9 cellular contexts compared by ENCODE assay signal in the genomic region with DNA sequence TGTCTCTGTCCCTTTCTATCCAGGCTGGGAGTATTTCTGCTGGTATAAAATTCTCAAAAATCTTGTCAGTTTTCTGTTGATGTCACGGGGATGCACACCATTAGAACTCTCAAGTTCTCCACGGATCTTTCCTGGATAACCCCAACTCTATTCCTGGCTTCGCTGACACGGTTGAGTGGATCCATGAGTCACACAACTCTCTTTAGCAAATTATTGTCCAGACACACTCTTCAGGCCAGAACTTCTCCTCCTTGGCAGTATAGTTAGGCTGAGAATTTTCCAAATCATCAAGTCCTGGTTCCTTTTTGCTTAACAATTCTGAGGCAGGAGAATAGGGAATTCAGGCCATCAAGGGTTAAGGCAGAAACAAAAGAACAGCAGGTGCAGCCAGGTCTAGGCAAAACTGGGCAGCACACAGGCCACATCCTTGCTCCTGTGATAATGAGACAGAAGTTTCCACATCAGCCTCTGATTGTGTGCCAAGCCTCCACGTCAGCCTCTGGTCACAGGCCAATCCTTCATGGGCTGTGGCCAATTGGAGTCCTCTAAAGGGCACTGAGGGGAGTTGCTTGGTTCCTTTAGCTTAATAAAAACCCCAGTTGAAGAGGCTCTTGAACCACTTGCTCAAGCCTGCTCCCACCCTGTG. TPM values are rescaled to one million over a fixed set of nuclear protein-coding genes. Genes with fewer than 3 reads are reported as not detected.
DNase-seq lines count a peak whose midpoint lies in the region; ATAC-seq and TF ChIP-seq lines count a peak whose summit lies in the region.
"Had no signal": no experiment of that assay in that cellular context is flagged by ENCODE, and none has a peak within 500 bp of the region (broad histone marks: within the 10 kb centered on the region; RNA-seq: fewer than 3 reads in every experiment).

No MANE protein-coding gene starts in this region.

- TF ChIP-seq CTCF in lung (IDR thresholded peaks at IDR 0.05; ENCODE audit: control extremely low read depth, extremely low read depth) (no peak), WERI-Rb-1 (IDR thresholded peaks at IDR 0.05; ENCODE audit: low read depth, low read length) (no peak)

- WGBS in lung, 2 donors = 40 to 53% methylated on average over 5 of the region's 5 CpGs

- H3K4me1 ChIP-seq in lung (ENCODE audit: control insufficient read depth in 2 of 2, insufficient read depth in 2 of 2, low read length in 2 of 2) = peaks cover 0 to 8% of the 10 kb centered on the region in 2 donors

- H3K36me3 ChIP-seq in lung (ENCODE audit: control insufficient read depth in 2 of 2, insufficient read depth in 2 of 2, low read length in 2 of 2) (no peaks in the 10 kb centered on the region), WERI-Rb-1 (no peaks in the 10 kb centered on the region)

- H3K27me3 ChIP-seq in lung (ENCODE audit: control insufficient read depth, insufficient read depth) = no peaks in the 10 kb centered on the region
- H3K27me3 ChIP-seq in WERI-Rb-1 (ENCODE audit: insufficient read depth, low read depth, severe bottlenecking) = no peaks in the 10 kb centered on the region

- H3K9me3 ChIP-seq in lung (ENCODE audit: control insufficient read depth in 2 of 2, insufficient read depth in 1 of 2, low read length in 1 of 2) (no peaks in the 10 kb centered on the region), WERI-Rb-1 (ENCODE audit: severe bottlenecking) (no peaks in the 10 kb centered on the region)

- ATAC-seq in lung (ENCODE audit: insufficient read depth, low FRiP score) = peak; percentile 61
- no peak for ATAC-seq in HG03439 (IDR thresholded peaks at IDR 0.05; ENCODE audit: unreplicated experiment)

- DNase-seq in ELR (ENCODE audit: low read depth) = peak; percentile 81
- DNase-seq in NCI-H446 (lab: John Stamatoyannopoulos, UW) = peak; percentile 96 to 97
- peak; percentile 88 to 92 for DNase-seq in dermis microvascular lymphatic vessel endothelial cell (ENCODE audit: low read depth in 2 of 2)
- DNase-seq in lung (ENCODE audit: low spot score) = peak; percentile 88
- DNase-seq in Kasumi-1 (lab: John Stamatoyannopoulos, UW) = no peak
- DNase-seq in stimulated activated CD4-positive, alpha-beta T cell treated with anti-CD3 and anti-CD28 coated beads, Interleukin-4, amount 100 ng/mL, for 1 hour = no peak
- no peak for DNase-seq in WERI-Rb-1

- H3K4me3 ChIP-seq in lung = no peak overlapping the region
- H3K4me3 ChIP-seq in WERI-Rb-1 (ENCODE audit: low read depth, low read length) = no peak overlapping the region

- H3K27ac ChIP-seq in lung (ENCODE audit: low read depth in 1 of 2, low read length in 1 of 2) (peak overlapping the region; percentile 5 to 92), WERI-Rb-1 (no peak overlapping the region)
- H3K27ac ChIP-seq: HL-60 had no signal

RNA-seq across cellular contexts. Expression of gene ACAT1, which starts 5.7 kb away (rescaled TPM):
- 102 and 110 TPM in 2 replicates for total RNA-seq in dermis microvascular lymphatic vessel endothelial cell
- 10 to 100 TPM; 47.6 to 57.6 TPM for total RNA-seq in lung
- 10 to 100 TPM; 47.8 to 88.0 TPM for polyA plus RNA-seq in lung

Comparison
In these comparisons a context has a peak if more than half of its experiments do, and no peak if none do; other contexts are left out.
1. DNase-seq: peak in ELR (single experiment), NCI-H446 (2 of 2), dermis microvascular lymphatic vessel endothelial cell (2 of 2) and lung (single experiment); none in Kasumi-1 (0 of 2), stimulated activated CD4-positive, alpha-beta T cell treated with anti-CD3 and anti-CD28 coated beads, Interleukin-4, amount 100 ng/mL, for 1 hour (single experiment) and WERI-Rb-1 (single experiment).